Comparison of ENCODE assay signal across 1 cellular context in the genomic region with DNA sequence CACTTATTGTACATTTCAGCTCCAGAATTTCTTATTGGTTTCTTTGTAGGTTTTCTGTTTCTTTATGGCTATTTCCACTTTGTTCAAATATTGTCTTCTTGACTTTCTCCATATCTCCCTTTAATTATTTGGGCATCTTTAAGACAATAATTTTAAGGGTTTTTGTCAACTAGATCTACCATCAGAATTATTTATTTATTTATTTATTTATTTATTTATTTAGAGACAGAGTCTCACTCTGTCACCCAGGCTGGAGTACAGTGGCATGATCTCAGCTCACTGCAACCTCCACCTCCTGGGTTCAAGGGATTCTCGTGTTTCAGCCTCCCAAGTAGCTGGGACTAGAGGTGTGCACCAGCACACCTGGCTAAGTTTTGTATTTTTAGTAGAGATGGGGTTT. TPM values are rescaled to one million over a fixed set of nuclear protein-coding genes. Genes with fewer than 3 reads are reported as not detected.
"Had no signal": no experiment of that assay in that cellular context is flagged by ENCODE, and none has a peak within 500 bp of the region (broad histone marks: within the 10 kb centered on the region; RNA-seq: fewer than 3 reads in every experiment).

No MANE protein-coding gene starts in this region.

RNA-seq across cellular contexts. Expression of gene CLRN1, which starts 15.9 kb away (rescaled TPM):
- polyA plus RNA-seq: SK-N-SH had no signal
